1 cellular context compared by ENCODE assay signal in the genomic region with DNA sequence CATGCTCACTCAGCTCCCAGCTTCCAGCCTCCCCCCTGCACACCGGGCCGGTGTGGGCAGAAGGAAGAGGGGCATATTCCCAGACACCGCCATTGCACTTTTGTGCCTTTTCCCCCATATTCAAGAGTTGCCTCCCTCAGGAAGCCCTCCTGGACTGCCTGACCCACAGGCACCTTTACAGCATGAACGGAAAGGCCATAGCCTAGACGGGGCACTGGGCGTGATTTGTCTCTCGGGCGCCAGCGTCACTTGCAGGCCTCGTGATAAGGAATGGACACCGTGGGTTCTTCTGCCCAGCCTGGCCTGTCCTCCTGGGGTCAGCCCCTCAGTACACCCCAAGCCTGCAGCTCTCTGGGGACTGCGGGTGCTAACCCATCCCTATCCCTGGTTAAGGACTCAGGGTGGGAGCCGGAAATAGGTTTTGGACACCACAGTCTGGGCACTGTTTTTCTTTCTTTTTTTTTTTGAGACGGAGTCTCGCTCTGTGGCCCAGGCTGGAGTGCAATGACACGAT.
TF ChIP-seq lines count a peak whose summit lies in the region.

No MANE protein-coding gene starts in this region.

TF ChIP-seq in HepG2, 621 proteins besides CTCF, POLR2A, EP300 and RAD21 (continues in another document):
- no peak for TF ChIP-seq MXD1 (CRISPR knock-in tag; IDR thresholded peaks at IDR 0.05)
- TF ChIP-seq ZNF343 (CRISPR knock-in tag; IDR thresholded peaks at IDR 0.05), result no peak
- TF ChIP-seq ZBTB39 (CRISPR knock-in tag; IDR thresholded peaks at IDR 0.05), result no peak
- 0 out of 2 replicates have a peak, but pooled peaks have one; percentile 4 for TF ChIP-seq ZC3H4 (CRISPR knock-in tag; IDR thresholded peaks at IDR 0.05; ENCODE audit: borderline replicate concordance)
- 0 out of 2 replicates have a peak, but pooled peaks have one; percentile 2 for TF ChIP-seq ELF3 (CRISPR knock-in tag; IDR thresholded peaks at IDR 0.05)
- no peak for TF ChIP-seq ZNF841 (CRISPR knock-in tag; IDR thresholded peaks at IDR 0.05; ENCODE audit: borderline replicate concordance)
- TF ChIP-seq MTA3 (CRISPR knock-in tag; IDR thresholded peaks at IDR 0.05), result no peak
- TF ChIP-seq, protein P1, sequence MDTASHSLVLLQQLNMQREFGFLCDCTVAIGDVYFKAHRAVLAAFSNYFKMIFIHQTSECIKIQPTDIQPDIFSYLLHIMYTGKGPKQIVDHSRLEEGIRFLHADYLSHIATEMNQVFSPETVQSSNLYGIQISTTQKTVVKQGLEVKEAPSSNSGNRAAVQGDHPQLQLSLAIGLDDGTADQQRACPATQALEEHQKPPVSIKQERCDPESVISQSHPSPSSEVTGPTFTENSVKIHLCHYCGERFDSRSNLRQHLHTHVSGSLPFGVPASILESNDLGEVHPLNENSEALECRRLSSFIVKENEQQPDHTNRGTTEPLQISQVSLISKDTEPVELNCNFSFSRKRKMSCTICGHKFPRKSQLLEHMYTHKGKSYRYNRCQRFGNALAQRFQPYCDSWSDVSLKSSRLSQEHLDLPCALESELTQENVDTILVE (CRISPR knock-in tag; IDR thresholded peaks at IDR 0.05), result peak; percentile 33; the same call in 1 of the 2 replicates
- peak; percentile 81 for TF ChIP-seq RCOR2 (CRISPR knock-in tag; IDR thresholded peaks at IDR 0.05)
- 0 out of 2 replicates have a peak, but pooled peaks have one; percentile 13 for TF ChIP-seq RNF2 (conservative IDR thresholded peaks at IDR 0.05; ENCODE audit: low read depth)
- TF ChIP-seq, protein P2, sequence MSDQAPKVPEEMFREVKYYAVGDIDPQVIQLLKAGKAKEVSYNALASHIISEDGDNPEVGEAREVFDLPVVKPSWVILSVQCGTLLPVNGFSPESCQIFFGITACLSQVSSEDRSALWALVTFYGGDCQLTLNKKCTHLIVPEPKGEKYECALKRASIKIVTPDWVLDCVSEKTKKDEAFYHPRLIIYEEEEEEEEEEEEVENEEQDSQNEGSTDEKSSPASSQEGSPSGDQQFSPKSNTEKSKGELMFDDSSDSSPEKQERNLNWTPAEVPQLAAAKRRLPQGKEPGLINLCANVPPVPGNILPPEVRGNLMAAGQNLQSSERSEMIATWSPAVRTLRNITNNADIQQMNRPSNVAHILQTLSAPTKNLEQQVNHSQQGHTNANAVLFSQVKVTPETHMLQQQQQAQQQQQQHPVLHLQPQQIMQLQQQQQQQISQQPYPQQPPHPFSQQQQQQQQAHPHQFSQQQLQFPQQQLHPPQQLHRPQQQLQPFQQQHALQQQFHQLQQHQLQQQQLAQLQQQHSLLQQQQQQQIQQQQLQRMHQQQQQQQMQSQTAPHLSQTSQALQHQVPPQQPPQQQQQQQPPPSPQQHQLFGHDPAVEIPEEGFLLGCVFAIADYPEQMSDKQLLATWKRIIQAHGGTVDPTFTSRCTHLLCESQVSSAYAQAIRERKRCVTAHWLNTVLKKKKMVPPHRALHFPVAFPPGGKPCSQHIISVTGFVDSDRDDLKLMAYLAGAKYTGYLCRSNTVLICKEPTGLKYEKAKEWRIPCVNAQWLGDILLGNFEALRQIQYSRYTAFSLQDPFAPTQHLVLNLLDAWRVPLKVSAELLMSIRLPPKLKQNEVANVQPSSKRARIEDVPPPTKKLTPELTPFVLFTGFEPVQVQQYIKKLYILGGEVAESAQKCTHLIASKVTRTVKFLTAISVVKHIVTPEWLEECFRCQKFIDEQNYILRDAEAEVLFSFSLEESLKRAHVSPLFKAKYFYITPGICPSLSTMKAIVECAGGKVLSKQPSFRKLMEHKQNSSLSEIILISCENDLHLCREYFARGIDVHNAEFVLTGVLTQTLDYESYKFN (CRISPR knock-in tag; conservative IDR thresholded peaks at IDR 0.05), result 0 out of 2 replicates have a peak, but pooled peaks have one; percentile 10
- no peak; the same call in 1 of the 2 replicates for TF ChIP-seq KDM2A (CRISPR knock-in tag; IDR thresholded peaks at IDR 0.05; ENCODE audit: borderline replicate concordance, low read depth)
- TF ChIP-seq SIX4 (CRISPR knock-in tag; IDR thresholded peaks at IDR 0.05), result no peak
- TF ChIP-seq ZNF558 (CRISPR knock-in tag; IDR thresholded peaks at IDR 0.05; ENCODE audit: borderline replicate concordance), result 0 out of 2 replicates have a peak, but pooled peaks have one; percentile 39
- 0 out of 2 replicates have a peak, but pooled peaks have one; percentile 1 for TF ChIP-seq PHF20 (CRISPR knock-in tag; IDR thresholded peaks at IDR 0.05)
- TF ChIP-seq ZNF687 (CRISPR knock-in tag; IDR thresholded peaks at IDR 0.05), result peak; percentile 68
- 0 out of 2 replicates have a peak, but pooled peaks have one; percentile 14 for TF ChIP-seq ZSCAN25 (CRISPR knock-in tag; IDR thresholded peaks at IDR 0.05)
- TF ChIP-seq ZNF670 (CRISPR knock-in tag; IDR thresholded peaks at IDR 0.05; ENCODE audit: borderline replicate concordance), result no peak
- TF ChIP-seq FOSL2 (CRISPR knock-in tag; IDR thresholded peaks at IDR 0.05), result 0 out of 2 replicates have a peak, but pooled peaks have one; percentile 14
- TF ChIP-seq ZFX (CRISPR knock-in tag; IDR thresholded peaks at IDR 0.05; ENCODE audit: low read depth), result peak; percentile 35; the same call in 1 of the 2 replicates
- peak; percentile 37; the same call in 1 of the 2 replicates for TF ChIP-seq ZSCAN29 (CRISPR knock-in tag; conservative IDR thresholded peaks at IDR 0.05)
- TF ChIP-seq ZNF350 (CRISPR knock-in tag; IDR thresholded peaks at IDR 0.05; ENCODE audit: borderline replicate concordance, low read depth), result 0 out of 2 replicates have a peak, but pooled peaks have one; percentile 2
- 0 out of 2 replicates have a peak, but pooled peaks have one; percentile 5 for TF ChIP-seq MEIS2 (CRISPR knock-in tag; IDR thresholded peaks at IDR 0.05)
- TF ChIP-seq ZNF768 (CRISPR knock-in tag; IDR thresholded peaks at IDR 0.05), result peak; percentile 35; the same call in 1 of the 2 replicates
- peak; percentile 77 for TF ChIP-seq RBM39 (IDR thresholded peaks at IDR 0.05; ENCODE audit: low read depth, low read length, poor library complexity, severe bottlenecking)
- peak; percentile 86; the same call in 1 of the 2 replicates for TF ChIP-seq KDM1A (CRISPR knock-in tag; IDR thresholded peaks at IDR 0.05)
- TF ChIP-seq, protein P3, sequence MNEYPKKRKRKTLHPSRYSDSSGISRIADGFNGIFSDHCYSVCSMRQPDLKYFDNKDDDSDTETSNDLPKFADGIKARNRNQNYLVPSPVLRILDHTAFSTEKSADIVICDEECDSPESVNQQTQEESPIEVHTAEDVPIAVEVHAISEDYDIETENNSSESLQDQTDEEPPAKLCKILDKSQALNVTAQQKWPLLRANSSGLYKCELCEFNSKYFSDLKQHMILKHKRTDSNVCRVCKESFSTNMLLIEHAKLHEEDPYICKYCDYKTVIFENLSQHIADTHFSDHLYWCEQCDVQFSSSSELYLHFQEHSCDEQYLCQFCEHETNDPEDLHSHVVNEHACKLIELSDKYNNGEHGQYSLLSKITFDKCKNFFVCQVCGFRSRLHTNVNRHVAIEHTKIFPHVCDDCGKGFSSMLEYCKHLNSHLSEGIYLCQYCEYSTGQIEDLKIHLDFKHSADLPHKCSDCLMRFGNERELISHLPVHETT (CRISPR knock-in tag; conservative IDR thresholded peaks at IDR 0.05), result no peak
- peak; percentile 21; the same call in 1 of the 2 replicates for TF ChIP-seq ZNF205 (CRISPR knock-in tag; IDR thresholded peaks at IDR 0.05)
- no peak for TF ChIP-seq CAMTA2 (CRISPR knock-in tag; IDR thresholded peaks at IDR 0.05; ENCODE audit: borderline replicate concordance)
- no peak for TF ChIP-seq XBP1 (CRISPR knock-in tag; IDR thresholded peaks at IDR 0.05)
- TF ChIP-seq, protein P4, sequence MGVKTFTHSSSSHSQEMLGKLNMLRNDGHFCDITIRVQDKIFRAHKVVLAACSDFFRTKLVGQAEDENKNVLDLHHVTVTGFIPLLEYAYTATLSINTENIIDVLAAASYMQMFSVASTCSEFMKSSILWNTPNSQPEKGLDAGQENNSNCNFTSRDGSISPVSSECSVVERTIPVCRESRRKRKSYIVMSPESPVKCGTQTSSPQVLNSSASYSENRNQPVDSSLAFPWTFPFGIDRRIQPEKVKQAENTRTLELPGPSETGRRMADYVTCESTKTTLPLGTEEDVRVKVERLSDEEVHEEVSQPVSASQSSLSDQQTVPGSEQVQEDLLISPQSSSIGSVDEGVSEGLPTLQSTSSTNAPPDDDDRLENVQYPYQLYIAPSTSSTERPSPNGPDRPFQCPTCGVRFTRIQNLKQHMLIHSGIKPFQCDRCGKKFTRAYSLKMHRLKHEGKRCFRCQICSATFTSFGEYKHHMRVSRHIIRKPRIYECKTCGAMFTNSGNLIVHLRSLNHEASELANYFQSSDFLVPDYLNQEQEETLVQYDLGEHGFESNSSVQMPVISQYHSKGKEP (CRISPR knock-in tag; IDR thresholded peaks at IDR 0.05), result no peak
- TF ChIP-seq, protein P5, sequence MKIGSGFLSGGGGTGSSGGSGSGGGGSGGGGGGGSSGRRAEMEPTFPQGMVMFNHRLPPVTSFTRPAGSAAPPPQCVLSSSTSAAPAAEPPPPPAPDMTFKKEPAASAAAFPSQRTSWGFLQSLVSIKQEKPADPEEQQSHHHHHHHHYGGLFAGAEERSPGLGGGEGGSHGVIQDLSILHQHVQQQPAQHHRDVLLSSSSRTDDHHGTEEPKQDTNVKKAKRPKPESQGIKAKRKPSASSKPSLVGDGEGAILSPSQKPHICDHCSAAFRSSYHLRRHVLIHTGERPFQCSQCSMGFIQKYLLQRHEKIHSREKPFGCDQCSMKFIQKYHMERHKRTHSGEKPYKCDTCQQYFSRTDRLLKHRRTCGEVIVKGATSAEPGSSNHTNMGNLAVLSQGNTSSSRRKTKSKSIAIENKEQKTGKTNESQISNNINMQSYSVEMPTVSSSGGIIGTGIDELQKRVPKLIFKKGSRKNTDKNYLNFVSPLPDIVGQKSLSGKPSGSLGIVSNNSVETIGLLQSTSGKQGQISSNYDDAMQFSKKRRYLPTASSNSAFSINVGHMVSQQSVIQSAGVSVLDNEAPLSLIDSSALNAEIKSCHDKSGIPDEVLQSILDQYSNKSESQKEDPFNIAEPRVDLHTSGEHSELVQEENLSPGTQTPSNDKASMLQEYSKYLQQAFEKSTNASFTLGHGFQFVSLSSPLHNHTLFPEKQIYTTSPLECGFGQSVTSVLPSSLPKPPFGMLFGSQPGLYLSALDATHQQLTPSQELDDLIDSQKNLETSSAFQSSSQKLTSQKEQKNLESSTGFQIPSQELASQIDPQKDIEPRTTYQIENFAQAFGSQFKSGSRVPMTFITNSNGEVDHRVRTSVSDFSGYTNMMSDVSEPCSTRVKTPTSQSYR (CRISPR knock-in tag; IDR thresholded peaks at IDR 0.05; ENCODE audit: borderline replicate concordance), result peak; percentile 10; the same call in 1 of the 2 replicates
- no peak for TF ChIP-seq GPBP1L1 (CRISPR knock-in tag; IDR thresholded peaks at IDR 0.05)
- TF ChIP-seq ZNF703 (CRISPR knock-in tag; IDR thresholded peaks at IDR 0.05; ENCODE audit: borderline replicate concordance), result no peak; the same call in 1 of the 2 replicates
- peak; percentile 39; the same call in 1 of the 2 replicates for TF ChIP-seq ZBTB42 (CRISPR knock-in tag; IDR thresholded peaks at IDR 0.05)
- TF ChIP-seq PAF1 (CRISPR knock-in tag; IDR thresholded peaks at IDR 0.05), result 0 out of 2 replicates have a peak, but pooled peaks have one; percentile 30
- TF ChIP-seq MAZ (IDR thresholded peaks at IDR 0.05; ENCODE audit: borderline replicate concordance, low read depth, low read length), result no peak
- TF ChIP-seq MAZ (CRISPR knock-in tag; IDR thresholded peaks at IDR 0.05; ENCODE audit: low read depth), result peak; percentile 59; the same call in 1 of the 2 replicates
